In genomic region chr17:2243953-2244352, GRCh38 we compare ENCODE assay signal across 8 cellular contexts. TPM values are rescaled to one million over a fixed set of nuclear protein-coding genes. Genes with fewer than 3 reads are reported as not detected.
A peak's percentile ranks its signal among the peaks of the same experiment; 100 is the strongest.
DNase-seq lines count a peak whose midpoint lies in the region; ATAC-seq and TF ChIP-seq lines count a peak whose summit lies in the region.
"Had no signal": no experiment of that assay in that cellular context is flagged by ENCODE, and none has a peak within 500 bp of the region (broad histone marks: within the 10 kb centered on the region; RNA-seq: fewer than 3 reads in every experiment).

No MANE protein-coding gene starts in this region.

- TF ChIP-seq CTCF in HFF-Myc (IDR thresholded peaks at IDR 0.05; ENCODE audit: low read depth, low read length, missing control alignments) = no peak

- intact Hi-C loops in activated T-helper 1 cell treated with anti-CD3 and anti-CD28 coated beads, Interleukin-12 subunit alpha, Interleukin-12 subunit beta, Interleukin-2, Interleukin-4 antibody, amounts not matched to agents 30 ng/mL and 10 ng/mL and 1 ng/mL, durations not matched to agents 14 hours and 24 hours and 36 hours (cut with micrococcal nuclease) = loop anchor here (1.0 kb wide), 5 partner anchors 38 to 190 kb away; no protein-coding TSS in a partner anchor

- no peak for ATAC-seq in stimulated activated naive CD8-positive, alpha-beta T cell treated with anti-CD3 and anti-CD28 coated beads, Interleukin-15, amount 100 ng/mL, for 72 hours

- no peak overlapping the region for H3K4me3 Mint-ChIP-seq in activated T-helper 1 cell treated with anti-CD3 and anti-CD28 coated beads, Interleukin-12 subunit alpha, Interleukin-12 subunit beta, Interleukin-2, Interleukin-4 antibody, amounts not matched to agents 30 ng/mL and 10 ng/mL and 1 ng/mL, durations not matched to agents 14 hours and 24 hours and 36 hours
- peak overlapping the region in 1 of 2 donors; percentile 28 for H3K4me3 Mint-ChIP-seq in stimulated activated naive CD8-positive, alpha-beta T cell treated with anti-CD3 and anti-CD28 coated beads, Interleukin-15, amount 100 ng/mL, for 72 hours
- H3K4me3 Mint-ChIP-seq: WTC11 had no signal

- peak overlapping the region; percentile 74 for H3K27ac Mint-ChIP-seq in activated T-helper 1 cell treated with anti-CD3 and anti-CD28 coated beads, Interleukin-12 subunit alpha, Interleukin-12 subunit beta, Interleukin-2, Interleukin-4 antibody, amounts not matched to agents 30 ng/mL and 10 ng/mL and 1 ng/mL, durations not matched to agents 14 hours and 24 hours and 36 hours
- H3K27ac Mint-ChIP-seq in stimulated activated naive CD8-positive, alpha-beta T cell treated with anti-CD3 and anti-CD28 coated beads, Interleukin-15, amount 100 ng/mL, for 72 hours = peak overlapping the region; percentile 68 to 82
- H3K27ac Mint-ChIP-seq: WTC11 had no signal

- peaks cover 35% of the 10 kb centered on the region for H3K36me3 Mint-ChIP-seq in activated T-helper 1 cell treated with anti-CD3 and anti-CD28 coated beads, Interleukin-12 subunit alpha, Interleukin-12 subunit beta, Interleukin-2, Interleukin-4 antibody, amounts not matched to agents 30 ng/mL and 10 ng/mL and 1 ng/mL, durations not matched to agents 14 hours and 24 hours and 36 hours (ENCODE audit: low read depth)

- no peaks in the 10 kb centered on the region for H3K27me3 Mint-ChIP-seq in activated T-helper 1 cell treated with anti-CD3 and anti-CD28 coated beads, Interleukin-12 subunit alpha, Interleukin-12 subunit beta, Interleukin-2, Interleukin-4 antibody, amounts not matched to agents 30 ng/mL and 10 ng/mL and 1 ng/mL, durations not matched to agents 14 hours and 24 hours and 36 hours (ENCODE audit: insufficient read depth)
- no peaks in the 10 kb centered on the region for H3K27me3 Mint-ChIP-seq in stimulated activated naive CD8-positive, alpha-beta T cell treated with anti-CD3 and anti-CD28 coated beads, Interleukin-15, amount 100 ng/mL, for 72 hours

- no peaks in the 10 kb centered on the region for H3K9me3 Mint-ChIP-seq in activated T-helper 1 cell treated with anti-CD3 and anti-CD28 coated beads, Interleukin-12 subunit alpha, Interleukin-12 subunit beta, Interleukin-2, Interleukin-4 antibody, amounts not matched to agents 30 ng/mL and 10 ng/mL and 1 ng/mL, durations not matched to agents 14 hours and 24 hours and 36 hours
- H3K9me3 Mint-ChIP-seq in stimulated activated naive CD8-positive, alpha-beta T cell treated with anti-CD3 and anti-CD28 coated beads, Interleukin-15, amount 100 ng/mL, for 72 hours = no peaks in the 10 kb centered on the region
- H3K9me3 Mint-ChIP-seq: WTC11 had no signal

- peak overlapping the region; percentile 27 for H3K4me3 ChIP-seq in HFF-Myc (replicated peaks; ENCODE audit: low read depth, low read length)

- DNase-seq in HFF-Myc (ENCODE audit: extremely low read depth, low read depth) (no peak), iris pigment epithelial cell (ENCODE audit: low read depth) (peak; percentile 61), SW 1271 (lab: John Stamatoyannopoulos, UW) (no peak)
- DNase-seq in activated T-helper 1 cell treated with anti-CD3 and anti-CD28 coated beads, Interleukin-12 subunit alpha, Interleukin-12 subunit beta, Interleukin-2, Interleukin-4 antibody, amounts not matched to agents 30 ng/mL and 10 ng/mL and 1 ng/mL, durations not matched to agents 14 hours and 24 hours and 36 hours (ENCODE audit: low spot score) = no peak
- no peak for DNase-seq in stimulated activated naive CD8-positive, alpha-beta T cell treated with anti-CD3 and anti-CD28 coated beads, Interleukin-15, amount 100 ng/mL, for 72 hours
- no peak for DNase-seq in activated naive CD4-positive, alpha-beta T cell (lab: John Stamatoyannopoulos, UW)
- DNase-seq in activated CD4-positive, alpha-beta T cell treated with anti-CD3 and anti-CD28 coated beads for 1 hour = no peak

- H3K4me1 Mint-ChIP-seq in activated T-helper 1 cell treated with anti-CD3 and anti-CD28 coated beads, Interleukin-12 subunit alpha, Interleukin-12 subunit beta, Interleukin-2, Interleukin-4 antibody, amounts not matched to agents 30 ng/mL and 10 ng/mL and 1 ng/mL, durations not matched to agents 14 hours and 24 hours and 36 hours (ENCODE audit: low read depth) = peaks cover 70% of the 10 kb centered on the region
- H3K4me1 Mint-ChIP-seq in stimulated activated naive CD8-positive, alpha-beta T cell treated with anti-CD3 and anti-CD28 coated beads, Interleukin-15, amount 100 ng/mL, for 72 hours = peaks cover 88% of the 10 kb centered on the region
- H3K4me1 Mint-ChIP-seq: WTC11 had no signal

RNA-seq across cellular contexts. Expression of gene SMG6, which starts 59.6 kb away (rescaled TPM):
- 35.3 and 39.5 TPM in 2 replicates for total RNA-seq in activated T-helper 1 cell treated with anti-CD3 and anti-CD28 coated beads, Interleukin-12 subunit alpha, Interleukin-12 subunit beta, Interleukin-2, Interleukin-4 antibody, amounts not matched to agents 30 ng/mL and 10 ng/mL and 1 ng/mL, durations not matched to agents 14 hours and 24 hours and 36 hours

RNA-seq across cellular contexts. Expression of gene SRR, which starts 59.8 kb away (rescaled TPM):
- total RNA-seq in activated T-helper 1 cell treated with anti-CD3 and anti-CD28 coated beads, Interleukin-12 subunit alpha, Interleukin-12 subunit beta, Interleukin-2, Interleukin-4 antibody, amounts not matched to agents 30 ng/mL and 10 ng/mL and 1 ng/mL, durations not matched to agents 14 hours and 24 hours and 36 hours = 14.9 and 17.4 TPM in 2 replicates
